ENCODE assay signal across 8 cellular contexts in the genomic region with DNA sequence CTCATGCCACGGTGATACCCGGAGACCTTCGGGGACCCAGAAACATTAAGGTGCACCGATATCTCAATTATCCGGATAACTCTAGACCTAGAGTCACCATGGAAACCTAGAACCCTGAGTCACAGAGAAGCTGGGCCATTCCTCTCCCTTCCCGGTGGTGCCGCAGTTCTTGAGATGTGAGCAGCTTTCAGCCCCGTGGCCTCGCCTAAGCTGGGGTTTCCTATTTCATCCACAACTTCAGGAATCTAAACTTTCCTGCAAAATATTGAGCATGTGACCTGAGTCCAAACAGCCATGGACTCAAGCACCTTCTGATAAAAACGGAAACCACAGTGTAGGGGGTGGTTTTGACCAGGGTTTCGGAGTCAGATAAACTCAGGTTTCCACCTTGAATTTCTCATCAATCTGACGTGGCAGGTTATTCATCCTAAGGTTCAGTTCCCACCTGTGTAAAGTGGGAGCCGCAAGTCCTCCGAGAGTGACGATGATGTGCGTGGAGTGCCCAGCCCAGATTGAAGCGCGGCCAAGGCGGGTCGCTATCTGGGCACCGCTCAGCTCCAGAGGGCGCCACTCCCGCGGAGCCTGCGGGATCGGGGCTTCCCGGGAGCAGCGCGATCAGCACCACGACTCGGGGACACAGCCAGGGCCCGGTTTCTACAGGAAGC. TPM values are rescaled to one million over a fixed set of nuclear protein-coding genes. Genes with fewer than 3 reads are reported as not detected.
DNase-seq lines count a peak whose midpoint lies in the region; ATAC-seq and TF ChIP-seq lines count a peak whose summit lies in the region.

No MANE protein-coding gene starts in this region.

- peaks cover 40% of the 10 kb centered on the region for H3K4me1 ChIP-seq in DND-41 (ENCODE audit: insufficient read depth, low read length)
- peaks cover 23% of the 10 kb centered on the region for H3K4me1 ChIP-seq in HAP-1
- peaks cover 17 to 76% (median 29%) of the 10 kb centered on the region in 3 donors for H3K4me1 ChIP-seq in esophagus squamous epithelium
- H3K4me1 ChIP-seq in muscle layer of colon (ENCODE audit: insufficient read depth, low read length), result peaks cover 20% of the 10 kb centered on the region
- peaks cover 25% of the 10 kb centered on the region for H3K4me1 ChIP-seq in suprapubic skin

- TF ChIP-seq POLR2A in esophagus squamous epithelium (IDR thresholded peaks at IDR 0.05) (no peak), suprapubic skin (IDR thresholded peaks at IDR 0.05) (no peak)

- peak; percentile 39 for TF ChIP-seq CTCF in DND-41 (IDR thresholded peaks at IDR 0.05; ENCODE audit: borderline replicate concordance, extremely low read depth, low read length, poor library complexity, severe bottlenecking)
- peak in 5 of 6 experiments; percentile 34 to 49 (median 43) for TF ChIP-seq CTCF in esophagus squamous epithelium (IDR thresholded peaks at IDR 0.05)
- TF ChIP-seq CTCF in suprapubic skin (IDR thresholded peaks at IDR 0.05), result peak in 1 of 2 donors; percentile 50

- H3K4me2 ChIP-seq in DND-41 (ENCODE audit: insufficient read depth, low read length), result peak overlapping the region; percentile 76

- peaks cover 32% of the 10 kb centered on the region for H3K4me1 Mint-ChIP-seq in activated CD8-positive, alpha-beta memory T cell treated with anti-CD3 and anti-CD28 coated beads, Interleukin-2, amount 10 ng/mL, durations not matched to agents 7 days and 5 days

- no peak overlapping the region for H3K27ac Mint-ChIP-seq in activated CD8-positive, alpha-beta memory T cell treated with anti-CD3 and anti-CD28 coated beads, Interleukin-2, amount 10 ng/mL, durations not matched to agents 7 days and 5 days

- H3K27me3 ChIP-seq in DND-41 (ENCODE audit: insufficient read depth, low read length, poor library complexity) (no peaks in the 10 kb centered on the region), HAP-1 (ENCODE audit: low read depth) (no peaks in the 10 kb centered on the region), esophagus squamous epithelium (no peaks in the 10 kb centered on the region), muscle layer of colon (ENCODE audit: control insufficient read depth in 1 of 2, insufficient read depth in 2 of 2, low read length in 2 of 2) (no peaks in the 10 kb centered on the region), suprapubic skin (no peaks in the 10 kb centered on the region)

- peak; percentile 22 for DNase-seq in DND-41
- DNase-seq in HAP-1 (ENCODE audit: low spot score in 2 of 2), result peak; percentile 13 to 73
- DNase-seq in NCI-H2171 (lab: John Stamatoyannopoulos, UW), result peak; percentile 33
- peak; percentile 53 for DNase-seq in activated CD8-positive, alpha-beta memory T cell treated with anti-CD3 and anti-CD28 coated beads, Interleukin-2, amount 10 ng/mL, durations not matched to agents 7 days and 5 days
- DNase-seq in esophagus squamous epithelium (lab: John Stamatoyannopoulos, UW), result no peak
- peak in 1 of 2 donors; percentile 86 for DNase-seq in suprapubic skin (ENCODE audit: low spot score in 2 of 2)

- peaks cover 16% of the 10 kb centered on the region for H3K36me3 Mint-ChIP-seq in activated CD8-positive, alpha-beta memory T cell treated with anti-CD3 and anti-CD28 coated beads, Interleukin-2, amount 10 ng/mL, durations not matched to agents 7 days and 5 days

- H2AFZ ChIP-seq in DND-41 (ENCODE audit: low read depth, low read length), result peak overlapping the region; percentile 88

- H3K9me3 ChIP-seq in DND-41 (ENCODE audit: insufficient read depth, low read length, severe bottlenecking) (no peaks in the 10 kb centered on the region), HAP-1 (no peaks in the 10 kb centered on the region), esophagus squamous epithelium (no peaks in the 10 kb centered on the region), muscle layer of colon (ENCODE audit: low read length) (no peaks in the 10 kb centered on the region), suprapubic skin (no peaks in the 10 kb centered on the region)

- H3K79me2 ChIP-seq in DND-41 (ENCODE audit: insufficient read depth, low read length), result peaks cover 53% of the 10 kb centered on the region

- in situ Hi-C loops in HAP-1 (cut with MboI; ENCODE audit: low sequenced_read_pairs), result loop anchor here (10.0 to 25.0 kb wide), 2 partner anchors 370 to 583 kb away; a partner anchor contains a TSS

- no peak for TF ChIP-seq EP300 in suprapubic skin (IDR thresholded peaks at IDR 0.05)

- peaks cover 28% of the 10 kb centered on the region for H3K36me3 ChIP-seq in DND-41 (ENCODE audit: insufficient read depth, low read length)
- 0 out of 2 replicates have a peak, but pooled peaks cover 4% of the 10 kb centered on the region for H3K36me3 ChIP-seq in HAP-1 (replicated peaks)
- peaks cover 0 to 11% (median 0%) of the 10 kb centered on the region in 3 donors for H3K36me3 ChIP-seq in esophagus squamous epithelium
- H3K36me3 ChIP-seq in muscle layer of colon (ENCODE audit: insufficient read depth, low read length), result peaks cover 7% of the 10 kb centered on the region
- H3K36me3 ChIP-seq in suprapubic skin, result no peaks in the 10 kb centered on the region

- H3K9ac ChIP-seq in DND-41 (ENCODE audit: low read depth, low read length) (peak overlapping the region; percentile 77), muscle layer of colon (ENCODE audit: low read length) (peak overlapping the region; percentile 45)

- H3K27me3 Mint-ChIP-seq in activated CD8-positive, alpha-beta memory T cell treated with anti-CD3 and anti-CD28 coated beads, Interleukin-2, amount 10 ng/mL, durations not matched to agents 7 days and 5 days, result peaks cover 4% of the 10 kb centered on the region

- 7 to 21% methylated on average over 12 to 22 of the region's 32 CpGs for WGBS in esophagus squamous epithelium, 2 donors
- 22% methylated on average over 31 of the region's 32 CpGs for WGBS in suprapubic skin

- H3K4me3 Mint-ChIP-seq in activated CD8-positive, alpha-beta memory T cell treated with anti-CD3 and anti-CD28 coated beads, Interleukin-2, amount 10 ng/mL, durations not matched to agents 7 days and 5 days, result peak overlapping the region; percentile 89

- H3K27ac ChIP-seq in DND-41 (ENCODE audit: low read length) (peak overlapping the region; percentile 94), esophagus squamous epithelium (peak overlapping the region; percentile 99 to 100 (median 100)), muscle layer of colon (ENCODE audit: low read depth, low read length) (peak overlapping the region; percentile 91), suprapubic skin (peak overlapping the region; percentile 93)

- CTCF ChIA-PET in activated CD8-positive, alpha-beta memory T cell treated with anti-CD3 and anti-CD28 coated beads, Interleukin-2, amount 10 ng/mL, durations not matched to agents 7 days and 5 days (lab: Charles Lee), result interaction anchor here (0.9 to 1.5 kb wide), 2 partner anchors 8 to 175 kb away, joined by 3 to 4 read pairs; no protein-coding TSS in a partner anchor

- intact Hi-C loops in esophagus squamous epithelium (cut with DNase I), result loop anchor here (5.0 to 10.0 kb wide), 4 partner anchors 70 to 330 kb away; no protein-coding TSS in a partner anchor

- H3K9me3 Mint-ChIP-seq in activated CD8-positive, alpha-beta memory T cell treated with anti-CD3 and anti-CD28 coated beads, Interleukin-2, amount 10 ng/mL, durations not matched to agents 7 days and 5 days (ENCODE audit: low read depth), result no peaks in the 10 kb centered on the region

- no peak for ATAC-seq in DND-41 (ENCODE audit: insufficient read depth, low read depth)
- ATAC-seq in activated CD8-positive, alpha-beta memory T cell treated with anti-CD3 and anti-CD28 coated beads, Interleukin-2, amount 10 ng/mL, durations not matched to agents 7 days and 5 days, result peak; percentile 24
- ATAC-seq in HG02623 (IDR thresholded peaks at IDR 0.05; ENCODE audit: unreplicated experiment), result no peak

- peak overlapping the region; percentile 18 to 62; a peak in 3 of 4 replicates for H3K4me3 ChIP-seq in DND-41 (ENCODE audit: low read depth in 1 of 2, low read length in 2 of 2)
- H3K4me3 ChIP-seq in HAP-1, result peak overlapping the region; percentile 71
- H3K4me3 ChIP-seq in esophagus squamous epithelium, result peak overlapping the region; percentile 95 to 99 (median 98)
- peak overlapping the region; percentile 24 to 86 for H3K4me3 ChIP-seq in muscle layer of colon (ENCODE audit: low read depth in 1 of 2, low read length in 2 of 2)
- H3K4me3 ChIP-seq in suprapubic skin, result peak overlapping the region; percentile 82

- peaks cover 36% of the 10 kb centered on the region for H4K20me1 ChIP-seq in DND-41 (ENCODE audit: insufficient read depth, low read length)

RNA-seq across cellular contexts. Expression of gene ETS2, which starts 1.0 kb away (rescaled TPM):
- 10 to 100 TPM; 13.0 to 33.5 TPM for total RNA-seq in activated CD8-positive, alpha-beta memory T cell treated with anti-CD3 and anti-CD28 coated beads, Interleukin-2, amount 10 ng/mL, durations not matched to agents 7 days and 5 days
- total RNA-seq in esophagus squamous epithelium (100 to 1,000 TPM in 1 of 4 donors, 10 to 100 TPM in 3; 67.5 to 118 (median 78.8) TPM), suprapubic skin (100 to 1,000 TPM; 198 to 510 (median 416) TPM)

Comparison
In these comparisons a context has a peak if more than half of its experiments do, and no peak if none do; other contexts are left out.
1. H3K4me3 ChIP-seq: peak in every context shown above with its lines; median percentile 98 in esophagus squamous epithelium; 82 in suprapubic skin; 71 in HAP-1; 55 in muscle layer of colon; 40 in DND-41.